10 cellular contexts compared by ENCODE assay signal in genomic region chr17:72588961-72589360, GRCh38.
A peak's percentile ranks its signal among the peaks of the same experiment; 100 is the strongest.
DNase-seq lines count a peak whose midpoint lies in the region; ATAC-seq lines count a peak whose summit lies in the region.
"Had no signal": no experiment of that assay in that cellular context is flagged by ENCODE, and none has a peak within 500 bp of the region (broad histone marks: within the 10 kb centered on the region; RNA-seq: fewer than 3 reads in every experiment).

No MANE protein-coding gene starts in this region.

- H3K4me3 Mint-ChIP-seq in stimulated activated memory B cell treated with anti-CD40 and anti-IgM and Interleukin-4, amounts not matched to agents 10 μg/mL and 1 μg/mL and 100 μg/mL, for 72 hours, result no peak overlapping the region

- H3K9me3 Mint-ChIP-seq in stimulated activated memory B cell treated with anti-CD40 and anti-IgM and Interleukin-4, amounts not matched to agents 10 μg/mL and 1 μg/mL and 100 μg/mL, for 72 hours, result no peaks in the 10 kb centered on the region

- H3K9me3 ChIP-seq in mucosa of rectum (ENCODE audit: control insufficient read depth in 2 of 2, low read length in 2 of 2), result no peaks in the 10 kb centered on the region
- H3K9me3 ChIP-seq: right lobe of liver had no signal

- H3K27ac ChIP-seq in mucosa of rectum (ENCODE audit: low read depth in 2 of 2, low read length in 2 of 2), result peak overlapping the region; percentile 76 to 91
- H3K27ac ChIP-seq: cardiac muscle cell, right lobe of liver had no signal

- peaks cover 57% of the 10 kb centered on the region for H3K27me3 Mint-ChIP-seq in stimulated activated memory B cell treated with anti-CD40 and anti-IgM and Interleukin-4, amounts not matched to agents 10 μg/mL and 1 μg/mL and 100 μg/mL, for 72 hours

- DNase-seq in DMS 273 (lab: John Stamatoyannopoulos, UW; ENCODE audit: unreplicated experiment) (peak; percentile 77), NCI-H2029 treated with DMSO at 0.1 percent for 48 hours (lab: John Stamatoyannopoulos, UW) (peak; percentile 51), dedifferentiated amniotic fluid mesenchymal stem cell (ENCODE audit: extremely low spot score) (no peak)
- peak; percentile 73 for DNase-seq in activated effector memory CD4-positive, alpha-beta T cell treated with anti-CD3 and anti-CD28 coated beads, Interleukin-2, amount 50 U/mL, for 16 hours
- DNase-seq in activated CD4-positive, CD25-positive, alpha-beta regulatory T cell treated with anti-CD3 and anti-CD28 coated beads, Interleukin-2, amount 50 U/mL, for 72 hours, result no peak
- DNase-seq: right lobe of liver had no signal

- peaks cover 13 to 28% of the 10 kb centered on the region in 2 donors for H3K4me1 ChIP-seq in mucosa of rectum (ENCODE audit: control insufficient read depth in 2 of 2, insufficient read depth in 2 of 2, low read length in 2 of 2)

- H3K4me3 ChIP-seq in mucosa of rectum (ENCODE audit: low read length in 2 of 2), result peak overlapping the region; percentile 54 to 59
- H3K4me3 ChIP-seq: cardiac muscle cell, right lobe of liver had no signal

- H3K36me3 ChIP-seq in mucosa of rectum (ENCODE audit: control insufficient read depth in 2 of 2, insufficient read depth in 2 of 2, low read length in 2 of 2), result peaks cover 0 to 6% of the 10 kb centered on the region in 2 donors
- H3K36me3 ChIP-seq: cardiac muscle cell, right lobe of liver had no signal

- H3K9ac ChIP-seq in mucosa of rectum (ENCODE audit: low read depth in 1 of 2, low read length in 2 of 2), result peak overlapping the region; percentile 71 to 73

- H3K36me3 Mint-ChIP-seq in stimulated activated memory B cell treated with anti-CD40 and anti-IgM and Interleukin-4, amounts not matched to agents 10 μg/mL and 1 μg/mL and 100 μg/mL, for 72 hours, result no peaks in the 10 kb centered on the region

- no peak overlapping the region for H3K27ac Mint-ChIP-seq in stimulated activated memory B cell treated with anti-CD40 and anti-IgM and Interleukin-4, amounts not matched to agents 10 μg/mL and 1 μg/mL and 100 μg/mL, for 72 hours

- no peaks in the 10 kb centered on the region for H3K27me3 ChIP-seq in mucosa of rectum (ENCODE audit: control insufficient read depth in 2 of 2, insufficient read depth in 2 of 2, low read length in 2 of 2)

- H3K4me1 Mint-ChIP-seq in stimulated activated memory B cell treated with anti-CD40 and anti-IgM and Interleukin-4, amounts not matched to agents 10 μg/mL and 1 μg/mL and 100 μg/mL, for 72 hours, result peaks cover 19% of the 10 kb centered on the region

- ATAC-seq in stimulated activated memory B cell treated with anti-CD40 and anti-IgM and Interleukin-4, amounts not matched to agents 10 μg/mL and 1 μg/mL and 100 μg/mL, for 72 hours, result no peak
- no peak for ATAC-seq in GM19351 (IDR thresholded peaks at IDR 0.05; ENCODE audit: unreplicated experiment)

Comparison
In these comparisons a context has a peak if more than half of its experiments do, and no peak if none do; other contexts are left out.
1. DNase-seq: peak in DMS 273 (single experiment), NCI-H2029 treated with DMSO at 0.1 percent for 48 hours (single experiment) and activated effector memory CD4-positive, alpha-beta T cell treated with anti-CD3 and anti-CD28 coated beads, Interleukin-2, amount 50 U/mL, for 16 hours (single experiment); none in activated CD4-positive, CD25-positive, alpha-beta regulatory T cell treated with anti-CD3 and anti-CD28 coated beads, Interleukin-2, amount 50 U/mL, for 72 hours (single experiment) and dedifferentiated amniotic fluid mesenchymal stem cell (single experiment).